1 cellular context compared by ENCODE assay signal in the genomic region with DNA sequence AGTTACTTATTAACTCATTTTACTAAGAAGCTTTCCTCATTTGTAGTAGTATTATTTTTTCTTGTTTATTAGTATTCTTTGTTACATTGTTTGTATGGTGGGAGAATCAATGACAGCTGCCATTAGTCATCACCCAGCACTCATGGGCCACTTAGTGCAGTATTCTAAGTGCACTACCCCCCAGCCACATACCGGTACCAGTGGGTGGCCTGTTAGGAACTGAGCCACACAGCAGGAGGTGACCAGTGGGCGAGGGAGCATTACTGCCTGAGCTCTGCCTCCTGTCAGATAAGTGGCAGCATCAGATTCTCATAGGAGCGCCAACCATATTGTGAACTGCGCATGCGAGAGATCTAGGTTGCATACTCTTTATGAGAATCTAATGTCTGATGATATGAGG.
TF ChIP-seq lines count a peak whose summit lies in the region.

No MANE protein-coding gene starts in this region.

TF ChIP-seq in HepG2, 621 proteins besides CTCF, POLR2A, EP300 and RAD21:
- TF ChIP-seq ZNF614 (CRISPR knock-in tag; IDR thresholded peaks at IDR 0.05; ENCODE audit: borderline replicate concordance) (no peak), SNAI1 (CRISPR knock-in tag; IDR thresholded peaks at IDR 0.05; ENCODE audit: borderline replicate concordance) (no peak), RBM22 (optimal IDR thresholded peaks at IDR 0.05; ENCODE audit: low read length) (peak; percentile 68), ATRX (CRISPR knock-in tag; IDR thresholded peaks at IDR 0.05; ENCODE audit: borderline replicate concordance) (no peak)
- TF ChIP-seq, protein P1, sequence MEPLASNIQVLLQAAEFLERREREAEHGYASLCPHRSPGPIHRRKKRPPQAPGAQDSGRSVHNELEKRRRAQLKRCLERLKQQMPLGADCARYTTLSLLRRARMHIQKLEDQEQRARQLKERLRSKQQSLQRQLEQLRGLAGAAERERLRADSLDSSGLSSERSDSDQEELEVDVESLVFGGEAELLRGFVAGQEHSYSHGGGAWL (CRISPR knock-in tag; IDR thresholded peaks at IDR 0.05) = no peak
TF ChIP-seq in HepG2: peak in this region for 1.
